In genomic region chr13:41809962-41810361, GRCh38 we compare ENCODE assay signal across 16 cellular contexts.
"Had no signal": no experiment of that assay in that cellular context is flagged by ENCODE, and none has a peak within 500 bp of the region (broad histone marks: within the 10 kb centered on the region; RNA-seq: fewer than 3 reads in every experiment).

No MANE protein-coding gene starts in this region.

- H3K27me3 ChIP-seq: foreskin keratinocyte, left lung, ovary, tibial artery had no signal

- H3K27ac ChIP-seq: foreskin keratinocyte, left lung, ovary, prostate gland, tibial artery had no signal

- H3K27me3 Mint-ChIP-seq: activated CD4-positive, alpha-beta memory T cell treated with anti-CD3 and anti-CD28 coated beads, Interleukin-2, amount 10 ng/mL, durations not matched to agents 7 days and 5 days; activated CD4-positive, alpha-beta T cell treated with anti-CD3 and anti-CD28 coated beads, Interleukin-2, amount 10 ng/mL, durations not matched to agents 24 days and 14 days; activated naive CD8-positive, alpha-beta T cell treated with anti-CD3 and anti-CD28 coated beads, Interleukin-2, amount 50 U/mL, for 24 hours; naive thymus-derived CD8-positive, alpha-beta T cell; stimulated activated naive CD8-positive, alpha-beta T cell treated with anti-CD3 and anti-CD28 coated beads, Interleukin-15, Interleukin-2, amounts not matched to agents 100 ng/mL and 50 ng/mL, for 24 hours; T-helper 17 cell had no signal

- H3K9me3 Mint-ChIP-seq: activated CD4-positive, alpha-beta memory T cell treated with anti-CD3 and anti-CD28 coated beads, Interleukin-2, amount 10 ng/mL, durations not matched to agents 7 days and 5 days; activated naive CD8-positive, alpha-beta T cell treated with anti-CD3 and anti-CD28 coated beads, Interleukin-2, amount 50 U/mL, for 24 hours; naive thymus-derived CD8-positive, alpha-beta T cell had no signal

- H3K4me3 ChIP-seq: left lung, lung, ovary, prostate gland, tibial artery had no signal

- ATAC-seq: activated naive CD8-positive, alpha-beta T cell treated with anti-CD3 and anti-CD28 coated beads, Interleukin-2, amount 50 U/mL, for 24 hours; foreskin keratinocyte; left lung; naive thymus-derived CD8-positive, alpha-beta T cell; T-helper 17 cell had no signal

- H3K4me3 Mint-ChIP-seq: activated CD4-positive, alpha-beta memory T cell treated with anti-CD3 and anti-CD28 coated beads, Interleukin-2, amount 10 ng/mL, durations not matched to agents 7 days and 5 days; activated CD4-positive, alpha-beta T cell treated with anti-CD3 and anti-CD28 coated beads, Interleukin-2, amount 10 ng/mL, durations not matched to agents 24 days and 14 days; activated naive CD8-positive, alpha-beta T cell treated with anti-CD3 and anti-CD28 coated beads, Interleukin-2, amount 50 U/mL, for 24 hours; naive thymus-derived CD8-positive, alpha-beta T cell; stimulated activated naive CD8-positive, alpha-beta T cell treated with anti-CD3 and anti-CD28 coated beads, Interleukin-15, Interleukin-2, amounts not matched to agents 100 ng/mL and 50 ng/mL, for 24 hours; T-helper 17 cell had no signal

- H3K27ac Mint-ChIP-seq: activated CD4-positive, alpha-beta memory T cell treated with anti-CD3 and anti-CD28 coated beads, Interleukin-2, amount 10 ng/mL, durations not matched to agents 7 days and 5 days; activated CD4-positive, alpha-beta T cell treated with anti-CD3 and anti-CD28 coated beads, Interleukin-2, amount 10 ng/mL, durations not matched to agents 24 days and 14 days; activated naive CD8-positive, alpha-beta T cell treated with anti-CD3 and anti-CD28 coated beads, Interleukin-2, amount 50 U/mL, for 24 hours; stimulated activated naive CD8-positive, alpha-beta T cell treated with anti-CD3 and anti-CD28 coated beads, Interleukin-15, Interleukin-2, amounts not matched to agents 100 ng/mL and 50 ng/mL, for 24 hours; T-helper 17 cell had no signal

- H3K9me3 ChIP-seq: left lung, ovary, prostate gland, tibial artery had no signal

- H3K36me3 ChIP-seq: ovary, prostate gland had no signal

- DNase-seq: activated CD4-positive, alpha-beta memory T cell treated with anti-CD3 and anti-CD28 coated beads, Interleukin-2, amount 10 ng/mL, durations not matched to agents 7 days and 5 days; activated CD4-positive, alpha-beta T cell treated with anti-CD3 and anti-CD28 coated beads, Interleukin-2, amount 10 ng/mL, durations not matched to agents 24 days and 14 days; activated effector memory CD4-positive, alpha-beta T cell treated with anti-CD3 and anti-CD28 coated beads, Interleukin-2, amount 50 U/mL, for 16 hours; activated naive CD4-positive, alpha-beta T cell treated with anti-CD3 and anti-CD28 coated beads, Interleukin-2, amount 50 U/mL, for 16 hours; activated naive CD8-positive, alpha-beta T cell treated with anti-CD3 and anti-CD28 coated beads, Interleukin-2, amount 50 U/mL, for 24 hours; foreskin keratinocyte; kidney glomerular epithelial cell; left lung; naive thymus-derived CD8-positive, alpha-beta T cell; ovary; stimulated activated CD4-positive, alpha-beta T cell treated with anti-CD3 and anti-CD28 coated beads, Interleukin-2, amount 100 ng/mL, for 48 hours; T-helper 17 cell; tibial artery had no signal
